In genomic region chr11:68832476-68833176, GRCh38 we compare ENCODE assay signal across 13 cellular contexts. TPM values are rescaled to one million over a fixed set of nuclear protein-coding genes. Genes with fewer than 3 reads are reported as not detected.
DNase-seq lines count a peak whose midpoint lies in the region; ATAC-seq and TF ChIP-seq lines count a peak whose summit lies in the region.
"Had no signal": no experiment of that assay in that cellular context is flagged by ENCODE, and none has a peak within 500 bp of the region (broad histone marks: within the 10 kb centered on the region; RNA-seq: fewer than 3 reads in every experiment).

No MANE protein-coding gene starts in this region.

- in situ Hi-C loops in Panc1 (cut with HindIII; ENCODE audit: low pct_unique_long_range_greater_than_20kb, low sequenced_read_pairs) = no loop called here
- in situ Hi-C loops in gastrocnemius medialis (cut with MboI; ENCODE audit: low sequenced_read_pairs in 4 of 4) = no loop called here
- in situ Hi-C loops in G401 (cut with HindIII; ENCODE audit: low sequenced_read_pairs) = no loop called here

- no peaks in the 10 kb centered on the region for H3K27me3 ChIP-seq in CD8-positive, alpha-beta memory T cell (ENCODE audit: insufficient read depth, low read length, poor library complexity, severe bottlenecking)
- H3K27me3 ChIP-seq in Panc1 (ENCODE audit: control insufficient read depth, insufficient read depth, low read length) = no peaks in the 10 kb centered on the region
- no peaks in the 10 kb centered on the region for H3K27me3 ChIP-seq in gastrocnemius medialis

- DNase-seq in CD8-positive, alpha-beta memory T cell = no peak
- DNase-seq in Panc1 (ENCODE audit: low read depth, low spot score) (no peak), fibroblast of peridontal ligament (ENCODE audit: extremely low read depth) (peak; percentile 47), gastrocnemius medialis (peak in 1 of 2 donors; percentile 37), GDM1 (lab: John Stamatoyannopoulos, UW) (no peak), G401 (ENCODE audit: low spot score) (no peak)
- DNase-seq in activated CD8-positive, alpha-beta T cell treated with anti-CD3 and anti-CD28 coated beads for 36 hours = no peak
- DNase-seq: MM.1S; stimulated activated CD4-positive, alpha-beta T cell treated with anti-CD3 and anti-CD28 coated beads, Interleukin-4, amount 100 ng/mL, for 24 hours; stimulated activated naive CD4-positive, alpha-beta T cell treated with Interleukin-2 at 50 U/mL for 16 hours had no signal

- H3K4me3 Mint-ChIP-seq in CD8-positive, alpha-beta memory T cell = no peak overlapping the region
- H3K4me3 Mint-ChIP-seq in activated CD8-positive, alpha-beta T cell treated with anti-CD3 and anti-CD28 coated beads for 36 hours = no peak overlapping the region
- H3K4me3 Mint-ChIP-seq: dendritic cell treated with granulocyte-macrophage colony-stimulating factor and Interleukin-4, amounts not matched to agents 40 ng/mL and 50 ng/mL, for 4 days had no signal

- H3K27me3 Mint-ChIP-seq in CD8-positive, alpha-beta memory T cell = no peaks in the 10 kb centered on the region
- H3K27me3 Mint-ChIP-seq in activated CD8-positive, alpha-beta T cell treated with anti-CD3 and anti-CD28 coated beads for 36 hours = no peaks in the 10 kb centered on the region
- H3K27me3 Mint-ChIP-seq: dendritic cell treated with granulocyte-macrophage colony-stimulating factor and Interleukin-4, amounts not matched to agents 40 ng/mL and 50 ng/mL, for 4 days had no signal

- H3K4me1 ChIP-seq in CD8-positive, alpha-beta memory T cell (ENCODE audit: insufficient read depth, low read length) = peaks cover 25% of the 10 kb centered on the region
- H3K4me1 ChIP-seq in Panc1 (ENCODE audit: control insufficient read depth, insufficient read depth, low read length) (peaks cover 43% of the 10 kb centered on the region), gastrocnemius medialis (peaks cover 60 to 82% of the 10 kb centered on the region in 2 donors)

- BruUV-seq in Panc1 (replicated peaks; lab: Mats Ljungman, UMichigan) = no TSS peak

- POLR2A ChIA-PET in CD8-positive, alpha-beta memory T cell (lab: Charles Lee) = no interaction called here
- POLR2A ChIA-PET in Panc1 (lab: Charles Lee) = no interaction called here
- POLR2A ChIA-PET in activated CD8-positive, alpha-beta T cell treated with anti-CD3 and anti-CD28 coated beads for 36 hours (lab: Charles Lee) = interaction anchor here (1.3 kb wide), 1 partner anchor 11 kb away, joined by 3 read pairs; no protein-coding TSS in a partner anchor

- no peaks in the 10 kb centered on the region for H3K9me3 ChIP-seq in CD8-positive, alpha-beta memory T cell (ENCODE audit: low read length)
- no peaks in the 10 kb centered on the region for H3K9me3 ChIP-seq in Panc1 (ENCODE audit: control insufficient read depth, insufficient read depth, low read depth, low read length)
- H3K9me3 ChIP-seq in gastrocnemius medialis = no peaks in the 10 kb centered on the region

- H3K36me3 Mint-ChIP-seq in CD8-positive, alpha-beta memory T cell = peaks cover 0 to 27% (median 7%) of the 10 kb centered on the region in 3 donors
- H3K36me3 Mint-ChIP-seq in activated CD8-positive, alpha-beta T cell treated with anti-CD3 and anti-CD28 coated beads for 36 hours (ENCODE audit: low read depth) = no peaks in the 10 kb centered on the region

- ATAC-seq in Panc1 (peak; percentile 23; the same call in 1 of the 2 replicates), gastrocnemius medialis (peak; percentile 57 to 83)
- ATAC-seq in activated CD8-positive, alpha-beta T cell treated with anti-CD3 and anti-CD28 coated beads for 36 hours = no peak
- ATAC-seq: HCT116 had no signal

- no peaks in the 10 kb centered on the region for H3K9me3 Mint-ChIP-seq in CD8-positive, alpha-beta memory T cell
- no peaks in the 10 kb centered on the region for H3K9me3 Mint-ChIP-seq in activated CD8-positive, alpha-beta T cell treated with anti-CD3 and anti-CD28 coated beads for 36 hours
- H3K9me3 Mint-ChIP-seq: dendritic cell treated with granulocyte-macrophage colony-stimulating factor and Interleukin-4, amounts not matched to agents 40 ng/mL and 50 ng/mL, for 4 days had no signal

- H3K27ac ChIP-seq in CD8-positive, alpha-beta memory T cell (ENCODE audit: low read depth, low read length) = no peak overlapping the region
- H3K27ac ChIP-seq in Panc1 (ENCODE audit: low read length) (no peak overlapping the region; the same call in 1 of the 2 replicates), gastrocnemius medialis (peak overlapping the region; percentile 12 to 71 (median 51))
- H3K27ac ChIP-seq: HL-60 had no signal

- no peak for TF ChIP-seq POLR2A in gastrocnemius medialis (IDR thresholded peaks at IDR 0.05)

- H3K4me3 ChIP-seq in CD8-positive, alpha-beta memory T cell (ENCODE audit: low read length) = no peak overlapping the region
- H3K4me3 ChIP-seq in Panc1 (ENCODE audit: low read depth in 2 of 2, low read length in 2 of 2) = no peak overlapping the region
- H3K4me3 ChIP-seq in gastrocnemius medialis = no peak overlapping the region

- H3K4me1 Mint-ChIP-seq in CD8-positive, alpha-beta memory T cell = peaks cover 40 to 74% (median 50%) of the 10 kb centered on the region in 3 donors
- H3K4me1 Mint-ChIP-seq in activated CD8-positive, alpha-beta T cell treated with anti-CD3 and anti-CD28 coated beads for 36 hours (ENCODE audit: low read depth) = peaks cover 40% of the 10 kb centered on the region

- intact Hi-C loops in Panc1 (cut with micrococcal nuclease; ENCODE audit: unreplicated experiment) (no loop called here), gastrocnemius medialis (cut with DNase I; ENCODE audit: low total_unique reads) (loop anchor here (10.0 kb wide), 3 partner anchors 368 to 708 kb away; partner anchors contain the start of genes CHKA and PPP6R3)
- intact Hi-C loops in activated CD8-positive, alpha-beta T cell treated with anti-CD3 and anti-CD28 coated beads for 36 hours (cut with micrococcal nuclease) = no loop called here

- CTCF ChIA-PET in CD8-positive, alpha-beta memory T cell (lab: Charles Lee) = interaction anchor here (2.1 kb wide), 1 partner anchor 11 kb away, joined by 12 read pairs; no protein-coding TSS in a partner anchor
- CTCF ChIA-PET in Panc1 (lab: Charles Lee) = no interaction called here
- CTCF ChIA-PET in activated CD8-positive, alpha-beta T cell treated with anti-CD3 and anti-CD28 coated beads for 36 hours (lab: Charles Lee) = interaction anchor here (0.7 to 1.9 kb wide), 2 partner anchors 12 to 35 kb away, joined by 3 to 7 read pairs; no protein-coding TSS in a partner anchor

- no peak for TF ChIP-seq CTCF in Panc1 (IDR thresholded peaks at IDR 0.05)
- no peak for TF ChIP-seq CTCF in gastrocnemius medialis (IDR thresholded peaks at IDR 0.05 in 4 of 5, conservative IDR thresholded peaks at IDR 0.05 in 1 of 5)
- no peak for TF ChIP-seq CTCF in activated CD8-positive, alpha-beta T cell treated with anti-CD3 and anti-CD28 coated beads for 36 hours (IDR thresholded peaks at IDR 0.05)

- H3K36me3 ChIP-seq in CD8-positive, alpha-beta memory T cell (ENCODE audit: insufficient read depth, low read length) = peaks cover 5% of the 10 kb centered on the region
- no peaks in the 10 kb centered on the region for H3K36me3 ChIP-seq in Panc1 (ENCODE audit: control insufficient read depth, insufficient read depth, low read length)
- H3K36me3 ChIP-seq in gastrocnemius medialis = no peaks in the 10 kb centered on the region

- H3K27ac Mint-ChIP-seq in CD8-positive, alpha-beta memory T cell = peak overlapping the region in 6 of 8 donors; percentile 7 to 84 (median 36)
- H3K27ac Mint-ChIP-seq in activated CD8-positive, alpha-beta T cell treated with anti-CD3 and anti-CD28 coated beads for 36 hours = no peak overlapping the region
- H3K27ac Mint-ChIP-seq: dendritic cell treated with granulocyte-macrophage colony-stimulating factor and Interleukin-4, amounts not matched to agents 40 ng/mL and 50 ng/mL, for 4 days had no signal

RNA-seq across cellular contexts. Expression of gene CPT1A, which starts 9.1 kb away (rescaled TPM):
- total RNA-seq in CD8-positive, alpha-beta memory T cell = 10 to 100 TPM; 25.6 to 27.4 TPM
- 9.8 TPM for polyA plus RNA-seq in CD8-positive, alpha-beta memory T cell
- total RNA-seq in Panc1 (2021; ENCODE audit: unreplicated experiment) (153 TPM), gastrocnemius medialis (10 to 100 TPM in 3 of 4 donors, 1 to 10 TPM in 1; 6.9 to 32.1 (median 12.9) TPM)
- polyA plus RNA-seq in Panc1 (2012; ENCODE audit: insufficient read length) = 119 TPM
- 10 to 100 TPM; 17.5 TPM for total RNA-seq in activated CD8-positive, alpha-beta T cell treated with anti-CD3 and anti-CD28 coated beads for 36 hours
- total RNA-seq in G401 (2014; rRNA removed; shearing (Covaris generic)) = 1.2 and 1.9 TPM in 2 replicates

Comparison
In these comparisons a context has a peak if more than half of its experiments do, and no peak if none do; other contexts are left out.
1. H3K27ac ChIP-seq: peak in gastrocnemius medialis (4 of 4); none in CD8-positive, alpha-beta memory T cell (single experiment) and Panc1 (single experiment).